8 cellular contexts compared by ENCODE assay signal in genomic region chr19:46529622-46530451, GRCh38. TPM values are rescaled to one million over a fixed set of nuclear protein-coding genes. Genes with fewer than 3 reads are reported as not detected.
DNase-seq lines count a peak whose midpoint lies in the region; ATAC-seq and TF ChIP-seq lines count a peak whose summit lies in the region.

No MANE protein-coding gene starts in this region.

- H4K20me1 ChIP-seq in BLaER1 treated with 17β-estradiol and CSF1 and Interleukin-3, amounts not matched to agents 10 nM and 100 nM = no peaks in the 10 kb centered on the region
- no peaks in the 10 kb centered on the region for H4K20me1 ChIP-seq in HCT116 (ENCODE audit: insufficient read depth)

- peaks cover 3% of the 10 kb centered on the region for H3K36me3 Mint-ChIP-seq in activated CD8-positive, alpha-beta memory T cell treated with anti-CD3 and anti-CD28 coated beads, Interleukin-2, amount 10 ng/mL, durations not matched to agents 7 days and 5 days
- no peaks in the 10 kb centered on the region for H3K36me3 Mint-ChIP-seq in endothelial cell (ENCODE audit: low read depth, unreplicated experiment)
- H3K36me3 Mint-ChIP-seq in naive B cell = no peaks in the 10 kb centered on the region

- TF ChIP-seq POLR2A in HCT116 (IDR thresholded peaks at IDR 0.05; ENCODE audit: borderline replicate concordance, extremely low read depth, insufficient read depth, insufficient read length) = no peak

- peak overlapping the region in 3 of 10 experiments; percentile 9 to 24 (median 18); a peak in 2 of 20 replicates for H3K4me3 ChIP-seq in BLaER1 treated with 17β-estradiol and CSF1 and Interleukin-3, amounts not matched to agents 10 nM and 100 nM
- H3K4me3 ChIP-seq in HCT116 (replicated peaks in 1 of 2; ENCODE audit: low read depth in 1 of 2, low read length in 2 of 2) = peak overlapping the region; percentile 9 to 37; a peak in 3 of 4 replicates

- RAD21 ChIA-PET in HCT116 (lab: Charles Lee; ENCODE audit: low non-redundant PET in 1 of 2, low total read pairs in 2 of 2, uncharacterized antibody in 2 of 2, unreplicated experiment in 2 of 2) = interaction anchor here (0.5 to 0.9 kb wide), 4 partner anchors 13 to 132 kb away, joined by 3 to 5 read pairs (median 4); no protein-coding TSS in a partner anchor

- CTCF ChIA-PET in HCT116 (lab: Charles Lee) = interaction anchor here (0.9 to 4.6 kb wide), 12 partner anchors 9 to 237 kb away, joined by 3 to 83 read pairs (median 5); partner anchors contain the start of gene DACT3
- CTCF ChIA-PET in activated CD8-positive, alpha-beta memory T cell treated with anti-CD3 and anti-CD28 coated beads, Interleukin-2, amount 10 ng/mL, durations not matched to agents 7 days and 5 days (lab: Charles Lee) = interaction anchor here (0.7 to 12.0 kb wide), 21 partner anchors 8 to 293 kb away, joined by 3 to 154 read pairs (median 4); partner anchors contain the start of gene DACT3

- H3K4me2 ChIP-seq in BLaER1 treated with 17β-estradiol and CSF1 and Interleukin-3, amounts not matched to agents 10 nM and 100 nM = peak overlapping the region; percentile 39 to 92 (median 79)
- peak overlapping the region; percentile 68 for H3K4me2 ChIP-seq in HCT116 (ENCODE audit: low read length)

- peak overlapping the region; percentile 93 for H2AFZ ChIP-seq in HCT116 (ENCODE audit: low read depth, low read length, poor library complexity, severe bottlenecking)

- H3K27ac Mint-ChIP-seq in activated CD8-positive, alpha-beta memory T cell treated with anti-CD3 and anti-CD28 coated beads, Interleukin-2, amount 10 ng/mL, durations not matched to agents 7 days and 5 days = no peak overlapping the region
- H3K27ac Mint-ChIP-seq in endothelial cell (ENCODE audit: unreplicated experiment) = no peak overlapping the region
- peak overlapping the region in 2 of 6 donors; percentile 20 to 76 for H3K27ac Mint-ChIP-seq in naive B cell

- POLR2A ChIA-PET in HCT116 (lab: Charles Lee) = interaction anchor here (0.7 to 1.1 kb wide), 2 partner anchors 13 to 71 kb away, joined by 3 to 5 read pairs; partner anchors contain the start of gene CALM3

- peaks cover under 1% of the 10 kb centered on the region for H3K27me3 Mint-ChIP-seq in activated CD8-positive, alpha-beta memory T cell treated with anti-CD3 and anti-CD28 coated beads, Interleukin-2, amount 10 ng/mL, durations not matched to agents 7 days and 5 days
- H3K27me3 Mint-ChIP-seq in endothelial cell (ENCODE audit: unreplicated experiment) (peaks cover 5% of the 10 kb centered on the region), naive B cell (peaks cover 0 to 33% (median 27%) of the 10 kb centered on the region in 3 donors)

- BruUV-seq in HCT116 (replicated peaks; lab: Mats Ljungman, UMichigan) = no TSS peak

- peaks cover 9 to 19% (median 15%) of the 10 kb centered on the region in 11 experiments; a peak in 20 of 22 replicates for H3K9me3 ChIP-seq in BLaER1 treated with 17β-estradiol and CSF1 and Interleukin-3, amounts not matched to agents 10 nM and 100 nM (replicated peaks in 1 of 11)
- no peaks in the 10 kb centered on the region for H3K9me3 ChIP-seq in HCT116 (ENCODE audit: control insufficient read depth in 1 of 2, insufficient read depth in 1 of 2, low read depth in 1 of 2, low read length in 2 of 2)

- H3K4me1 Mint-ChIP-seq in activated CD8-positive, alpha-beta memory T cell treated with anti-CD3 and anti-CD28 coated beads, Interleukin-2, amount 10 ng/mL, durations not matched to agents 7 days and 5 days = peaks cover 11% of the 10 kb centered on the region
- H3K4me1 Mint-ChIP-seq in endothelial cell (ENCODE audit: unreplicated experiment) (no peaks in the 10 kb centered on the region), naive B cell (peaks cover 7 to 20% (median 18%) of the 10 kb centered on the region in 3 donors)

- peak; percentile 97 for TF ChIP-seq RAD21 in HCT116 (IDR thresholded peaks at IDR 0.05; ENCODE audit: low read depth)

- H3K9ac ChIP-seq in BLaER1 treated with 17β-estradiol and CSF1 and Interleukin-3, amounts not matched to agents 10 nM and 100 nM = peak overlapping the region in 10 of 11 experiments; percentile 4 to 69 (median 56); a peak in 16 of 22 replicates
- H3K9ac ChIP-seq in HCT116 (ENCODE audit: low read length) = no peak overlapping the region

- TF ChIP-seq CTCF in HCT116 (IDR thresholded peaks at IDR 0.05 in 2 of 3, conservative IDR thresholded peaks at IDR 0.05 in 1 of 3; ENCODE audit: borderline replicate concordance in 1 of 3, insufficient read depth in 1 of 3, low read depth in 2 of 3, low read length in 2 of 3) = peak; percentile 91 to 96 (median 91)
- peak; percentile 88 for TF ChIP-seq CTCF in endothelial cell (IDR thresholded peaks at IDR 0.05; ENCODE audit: unreplicated experiment)

- DNase-seq in HCT116 (ENCODE audit: low read depth, low spot score) (no peak), NOMO-1 treated with dmso at 0.1 percent for 144 hours (lab: John Stamatoyannopoulos, UW; ENCODE audit: unreplicated experiment) (peak; percentile 97), endothelial cell (ENCODE audit: low spot score) (peak; percentile 77), naive B cell (peak; percentile 67)
- peak; percentile 73 for DNase-seq in activated CD8-positive, alpha-beta memory T cell treated with anti-CD3 and anti-CD28 coated beads, Interleukin-2, amount 10 ng/mL, durations not matched to agents 7 days and 5 days
- DNase-seq in stimulated activated naive CD4-positive, alpha-beta T cell (lab: John Stamatoyannopoulos, UW) = peak; percentile 46 to 83 (median 74)

- no peaks in the 10 kb centered on the region for H3K9me2 ChIP-seq in HCT116 (ENCODE audit: insufficient read depth)

- H3K4me1 ChIP-seq in BLaER1 treated with 17β-estradiol and CSF1 and Interleukin-3, amounts not matched to agents 10 nM and 100 nM = peaks cover 27 to 71% (median 47%) of the 10 kb centered on the region in 10 experiments
- H3K4me1 ChIP-seq in HCT116 (ENCODE audit: control insufficient read depth in 1 of 2, insufficient read depth in 2 of 2, low read length in 2 of 2) = peaks cover 5 to 16% of the 10 kb centered on the region in 2 experiments; a peak in 3 of 4 replicates

- peak; percentile 81 for ATAC-seq in HCT116
- ATAC-seq in activated CD8-positive, alpha-beta memory T cell treated with anti-CD3 and anti-CD28 coated beads, Interleukin-2, amount 10 ng/mL, durations not matched to agents 7 days and 5 days = peak; percentile 73
- ATAC-seq in naive B cell (ENCODE audit: low read depth in 2 of 2) = peak; percentile 64 to 75
- no peak for ATAC-seq in GM21447 (IDR thresholded peaks at IDR 0.05; ENCODE audit: unreplicated experiment)

- peak overlapping the region in 9 of 11 experiments; percentile 28 to 84 (median 79); a peak in 17 of 22 replicates for H3K27ac ChIP-seq in BLaER1 treated with 17β-estradiol and CSF1 and Interleukin-3, amounts not matched to agents 10 nM and 100 nM
- no peak overlapping the region for H3K27ac ChIP-seq in HCT116 (ENCODE audit: low read depth, low read length)

- H3K79me2 ChIP-seq in HCT116 (ENCODE audit: insufficient read depth, low read length) = no peaks in the 10 kb centered on the region

- H3K36me3 ChIP-seq in BLaER1 treated with 17β-estradiol and CSF1 and Interleukin-3, amounts not matched to agents 10 nM and 100 nM = no peaks in the 10 kb centered on the region
- H3K36me3 ChIP-seq in HCT116 (ENCODE audit: control insufficient read depth in 1 of 2, insufficient read depth in 2 of 2, low read length in 2 of 2) = no peaks in the 10 kb centered on the region

- no peaks in the 10 kb centered on the region for H3K9me3 Mint-ChIP-seq in activated CD8-positive, alpha-beta memory T cell treated with anti-CD3 and anti-CD28 coated beads, Interleukin-2, amount 10 ng/mL, durations not matched to agents 7 days and 5 days (ENCODE audit: low read depth)
- H3K9me3 Mint-ChIP-seq in endothelial cell (ENCODE audit: unreplicated experiment) = no peaks in the 10 kb centered on the region
- H3K9me3 Mint-ChIP-seq in naive B cell = peaks cover 0 to 6% (median 0%) of the 10 kb centered on the region in 7 donors

- intact Hi-C loops in HCT116 (cut with micrococcal nuclease) = loop anchor here (1.0 to 2.0 kb wide), 4 partner anchors 12 to 217 kb away; partner anchors contain the start of genes FKRP and STRN4

- H3K27me3 ChIP-seq in BLaER1 treated with 17β-estradiol and CSF1 and Interleukin-3, amounts not matched to agents 10 nM and 100 nM = no peaks in the 10 kb centered on the region
- no peaks in the 10 kb centered on the region for H3K27me3 ChIP-seq in HCT116 (ENCODE audit: insufficient read depth, low read length)

- no peak overlapping the region for H3K4me3 Mint-ChIP-seq in activated CD8-positive, alpha-beta memory T cell treated with anti-CD3 and anti-CD28 coated beads, Interleukin-2, amount 10 ng/mL, durations not matched to agents 7 days and 5 days
- H3K4me3 Mint-ChIP-seq in endothelial cell (ENCODE audit: unreplicated experiment) = peak overlapping the region; percentile 69
- H3K4me3 Mint-ChIP-seq in naive B cell = no peak overlapping the region

TF ChIP-seq in HCT116, 20 proteins besides CTCF, POLR2A, EP300 and RAD21:
- peak; percentile 58; the same call in 1 of the 2 replicates for TF ChIP-seq CBX3 (IDR thresholded peaks at IDR 0.05; ENCODE audit: low read depth)
- no peak for TF ChIP-seq CEBPB (IDR thresholded peaks at IDR 0.05; ENCODE audit: low read depth)

RNA-seq across cellular contexts. Expression of gene PNMA8B, which starts 34.2 kb away (rescaled TPM):
- total RNA-seq in HCT116 (2021; ENCODE audit: unreplicated experiment) (0.10 TPM), endothelial cell (ENCODE audit: unreplicated experiment) (1.3 TPM)
- not detected in 2 replicates for polyA plus RNA-seq in HCT116 (2012)
- total RNA-seq in activated CD8-positive, alpha-beta memory T cell treated with anti-CD3 and anti-CD28 coated beads, Interleukin-2, amount 10 ng/mL, durations not matched to agents 7 days and 5 days = not detected
- 1 to 10 TPM in 1 of 6 donors, under 1 TPM in 3, not detected in 2; 0.05 to 1.3 (median 0.12) TPM for polyA plus RNA-seq in naive B cell (ENCODE audit: low read depth in 6 of 6)

RNA-seq across cellular contexts. Expression of gene PNMA8A, which starts 58.5 kb away (rescaled TPM):
- total RNA-seq in HCT116 (2021; ENCODE audit: unreplicated experiment) (not detected), endothelial cell (ENCODE audit: unreplicated experiment) (12.4 TPM)
- not detected in 2 replicates for polyA plus RNA-seq in HCT116 (2012)
- under 1 TPM; 0.29 to 0.63 TPM for total RNA-seq in activated CD8-positive, alpha-beta memory T cell treated with anti-CD3 and anti-CD28 coated beads, Interleukin-2, amount 10 ng/mL, durations not matched to agents 7 days and 5 days
- polyA plus RNA-seq in naive B cell (ENCODE audit: low read depth in 6 of 6) = not detected
